9 cellular contexts compared by ENCODE assay signal in genomic region chr2:241843321-241844065, GRCh38. TPM values are rescaled to one million over a fixed set of nuclear protein-coding genes. Genes with fewer than 3 reads are reported as not detected.
A peak's percentile ranks its signal among the peaks of the same experiment; 100 is the strongest.
DNase-seq lines count a peak whose midpoint lies in the region; ATAC-seq and TF ChIP-seq lines count a peak whose summit lies in the region.
"Had no signal": no experiment of that assay in that cellular context is flagged by ENCODE, and none has a peak within 500 bp of the region (broad histone marks: within the 10 kb centered on the region; RNA-seq: fewer than 3 reads in every experiment).

No MANE protein-coding gene starts in this region.

- TF ChIP-seq CTCF in WTC11 (IDR thresholded peaks at IDR 0.05) (no peak), tibial artery (IDR thresholded peaks at IDR 0.05) (no peak)

- H3K27ac ChIP-seq in tibial artery (peak overlapping the region; percentile 48 to 57), caudate nucleus (ENCODE audit: low read depth, low read length) (no peak overlapping the region)

- H3K4me1 ChIP-seq in tibial artery, result peaks cover 0 to 14% (median 9%) of the 10 kb centered on the region in 4 donors

- H3K9me3 Mint-ChIP-seq in T-helper 2 cell treated with Interferon-gamma antibody and Interleukin-4, amounts not matched to agents 5 μg/mL and 100 μg/mL, for 36 hours, result no peaks in the 10 kb centered on the region
- H3K9me3 Mint-ChIP-seq in WTC11, result no peaks in the 10 kb centered on the region

- no peaks in the 10 kb centered on the region for H3K9me3 ChIP-seq in tibial artery

- peak overlapping the region; percentile 76 for H3K4me3 Mint-ChIP-seq in T-helper 2 cell treated with Interferon-gamma antibody and Interleukin-4, amounts not matched to agents 5 μg/mL and 100 μg/mL, for 36 hours
- H3K4me3 Mint-ChIP-seq in WTC11, result peak overlapping the region; percentile 41

- CTCF ChIA-PET in WTC11 (lab: Charles Lee), result interaction anchor here (0.7 to 1.3 kb wide), 3 partner anchors 17 to 436 kb away, joined by 3 to 4 read pairs (median 4); no protein-coding TSS in a partner anchor

- H3K4me3 ChIP-seq in tibial artery, result peak overlapping the region; percentile 42 to 57

- peaks cover 27% of the 10 kb centered on the region for H3K4me1 Mint-ChIP-seq in T-helper 2 cell treated with Interferon-gamma antibody and Interleukin-4, amounts not matched to agents 5 μg/mL and 100 μg/mL, for 36 hours (ENCODE audit: low read depth)
- peaks cover 19% of the 10 kb centered on the region for H3K4me1 Mint-ChIP-seq in WTC11

- no peaks in the 10 kb centered on the region for H3K36me3 Mint-ChIP-seq in T-helper 2 cell treated with Interferon-gamma antibody and Interleukin-4, amounts not matched to agents 5 μg/mL and 100 μg/mL, for 36 hours (ENCODE audit: low read depth)
- no peaks in the 10 kb centered on the region for H3K36me3 Mint-ChIP-seq in WTC11

- H3K27me3 Mint-ChIP-seq in T-helper 2 cell treated with Interferon-gamma antibody and Interleukin-4, amounts not matched to agents 5 μg/mL and 100 μg/mL, for 36 hours (ENCODE audit: low read depth), result peaks cover 5% of the 10 kb centered on the region
- H3K27me3 Mint-ChIP-seq in WTC11 (ENCODE audit: low read depth), result peaks cover 38% of the 10 kb centered on the region

- H3K36me3 ChIP-seq in tibial artery, result no peaks in the 10 kb centered on the region

- peak overlapping the region; percentile 77 for H3K27ac Mint-ChIP-seq in T-helper 2 cell treated with Interferon-gamma antibody and Interleukin-4, amounts not matched to agents 5 μg/mL and 100 μg/mL, for 36 hours
- no peak overlapping the region for H3K27ac Mint-ChIP-seq in WTC11

- intact Hi-C loops in tibial artery (cut with DNase I; ENCODE audit: low total_unique reads), result no loop called here

- POLR2A ChIA-PET in WTC11 (lab: Charles Lee), result no interaction called here

- ATAC-seq in WTC11 (no peak), HG03108 (IDR thresholded peaks at IDR 0.05; ENCODE audit: unreplicated experiment) (no peak)

- peaks cover 0 to 3% of the 10 kb centered on the region in 2 donors for H3K27me3 ChIP-seq in tibial artery

- no peak for DNase-seq in T-helper 2 cell treated with Interferon-gamma antibody and Interleukin-4, amounts not matched to agents 5 μg/mL and 100 μg/mL, for 36 hours (ENCODE audit: low spot score)
- no peak for DNase-seq in T-helper 2 cell
- DNase-seq in WTC11 (ENCODE audit: low spot score), result no peak
- DNase-seq in islet precursor cell, result peak; percentile 29
- no peak for DNase-seq in tibial artery
- DNase-seq in caudate nucleus (lab: John Stamatoyannopoulos, UW), result no peak
- no peak for DNase-seq in HCEC 1CT

TF ChIP-seq in WTC11, 78 proteins besides CTCF, POLR2A, EP300 and RAD21:
- TF ChIP-seq ZNF423 (CRISPR knock-in tag; IDR thresholded peaks at IDR 0.05) (no peak), IRF1 (CRISPR knock-in tag; IDR thresholded peaks at IDR 0.05) (no peak), JUN (CRISPR knock-in tag; IDR thresholded peaks at IDR 0.05) (no peak), PRRX2 (CRISPR knock-in tag; IDR thresholded peaks at IDR 0.05) (no peak), FOXJ3 (CRISPR knock-in tag; IDR thresholded peaks at IDR 0.05; ENCODE audit: borderline replicate concordance) (no peak), AFF4 (CRISPR knock-in tag; IDR thresholded peaks at IDR 0.05; ENCODE audit: borderline replicate concordance) (no peak)

RNA-seq across cellular contexts. Expression of gene PDCD1, which starts 15.2 kb away (rescaled TPM):
- 0.25 to 0.52 TPM (median 0.30 TPM) in 3 replicates for total RNA-seq in WTC11 (2021)

RNA-seq across cellular contexts. Expression of gene RTP5, which starts 26.0 kb away (rescaled TPM):
- total RNA-seq in WTC11 (2021), result not detected in 3 replicates
- total RNA-seq: kidney epithelial cell had no signal

RNA-seq across cellular contexts. Expression of gene NEU4, which starts 34.5 kb away (rescaled TPM):
- 2.2 to 4.1 TPM (median 3.0 TPM) in 3 replicates for total RNA-seq in WTC11 (2021)
- total RNA-seq: kidney epithelial cell had no signal
